Comparison of ENCODE assay signal across 8 cellular contexts in genomic region chr2:1817256-1818127, GRCh38.
A peak's percentile ranks its signal among the peaks of the same experiment; 100 is the strongest.
DNase-seq lines count a peak whose midpoint lies in the region; ATAC-seq and TF ChIP-seq lines count a peak whose summit lies in the region.

No MANE protein-coding gene starts in this region.

- H3K4me1 Mint-ChIP-seq in nephron, result peaks cover 24% of the 10 kb centered on the region
- H3K4me1 Mint-ChIP-seq in stimulated activated naive B cell treated with anti-CD40 and anti-IgM and Interleukin-4, amounts not matched to agents 10 μg/mL and 1 μg/mL and 100 μg/mL, for 72 hours, result peaks cover 0 to 6% of the 10 kb centered on the region in 2 donors

- peak; percentile 94 to 98 (median 97) for TF ChIP-seq CTCF in nephron (IDR thresholded peaks at IDR 0.05; ENCODE audit: unreplicated experiment in 3 of 3)

- DNase-seq in SHP77 (lab: John Stamatoyannopoulos, UW), result peak; percentile 29 to 43
- DNase-seq in SHP77 treated with DMSO at 0.1 percent for 48 hours (lab: John Stamatoyannopoulos, UW), result no peak
- peak; percentile 4 for DNase-seq in NCI-H748 treated with DMSO at 0.1 percent for 48 hours (lab: John Stamatoyannopoulos, UW)
- DNase-seq in activated T-helper 1 cell treated with Interleukin-2 at 50 U/mL for 16 hours (ENCODE audit: low read depth), result peak; percentile 38
- peak; percentile 95 for DNase-seq in fibroblast of peridontal ligament (ENCODE audit: extremely low read depth)
- DNase-seq in stimulated activated naive B cell treated with anti-CD40 and anti-IgM and Interleukin-4, amounts not matched to agents 10 μg/mL and 1 μg/mL and 100 μg/mL, for 72 hours, result peak; percentile 34

- ATAC-seq in HG02970 (IDR thresholded peaks at IDR 0.05; ENCODE audit: low FRiP score, unreplicated experiment), result peak; percentile 74
- peak; percentile 86 to 96 for ATAC-seq in stimulated activated naive B cell treated with anti-CD40 and anti-IgM and Interleukin-4, amounts not matched to agents 10 μg/mL and 1 μg/mL and 100 μg/mL, for 72 hours (replicated peaks)

- peaks cover 25% of the 10 kb centered on the region for H3K27me3 Mint-ChIP-seq in nephron (ENCODE audit: low read depth)
- peaks cover 17 to 24% of the 10 kb centered on the region in 2 donors for H3K27me3 Mint-ChIP-seq in stimulated activated naive B cell treated with anti-CD40 and anti-IgM and Interleukin-4, amounts not matched to agents 10 μg/mL and 1 μg/mL and 100 μg/mL, for 72 hours

- H3K36me3 Mint-ChIP-seq in nephron (ENCODE audit: low read depth), result no peaks in the 10 kb centered on the region
- H3K36me3 Mint-ChIP-seq in stimulated activated naive B cell treated with anti-CD40 and anti-IgM and Interleukin-4, amounts not matched to agents 10 μg/mL and 1 μg/mL and 100 μg/mL, for 72 hours, result no peaks in the 10 kb centered on the region

- H3K27ac Mint-ChIP-seq in nephron, result peak overlapping the region; percentile 38 to 85 (median 44)
- H3K27ac Mint-ChIP-seq in stimulated activated naive B cell treated with anti-CD40 and anti-IgM and Interleukin-4, amounts not matched to agents 10 μg/mL and 1 μg/mL and 100 μg/mL, for 72 hours, result no peak overlapping the region

- no peaks in the 10 kb centered on the region for H3K9me3 Mint-ChIP-seq in nephron
- no peaks in the 10 kb centered on the region for H3K9me3 Mint-ChIP-seq in stimulated activated naive B cell treated with anti-CD40 and anti-IgM and Interleukin-4, amounts not matched to agents 10 μg/mL and 1 μg/mL and 100 μg/mL, for 72 hours

- H3K4me3 Mint-ChIP-seq in nephron, result peak overlapping the region in 1 of 3 experiments; percentile 27
- no peak overlapping the region for H3K4me3 Mint-ChIP-seq in stimulated activated naive B cell treated with anti-CD40 and anti-IgM and Interleukin-4, amounts not matched to agents 10 μg/mL and 1 μg/mL and 100 μg/mL, for 72 hours
